ENCODE assay signal across 8 cellular contexts in the genomic region with DNA sequence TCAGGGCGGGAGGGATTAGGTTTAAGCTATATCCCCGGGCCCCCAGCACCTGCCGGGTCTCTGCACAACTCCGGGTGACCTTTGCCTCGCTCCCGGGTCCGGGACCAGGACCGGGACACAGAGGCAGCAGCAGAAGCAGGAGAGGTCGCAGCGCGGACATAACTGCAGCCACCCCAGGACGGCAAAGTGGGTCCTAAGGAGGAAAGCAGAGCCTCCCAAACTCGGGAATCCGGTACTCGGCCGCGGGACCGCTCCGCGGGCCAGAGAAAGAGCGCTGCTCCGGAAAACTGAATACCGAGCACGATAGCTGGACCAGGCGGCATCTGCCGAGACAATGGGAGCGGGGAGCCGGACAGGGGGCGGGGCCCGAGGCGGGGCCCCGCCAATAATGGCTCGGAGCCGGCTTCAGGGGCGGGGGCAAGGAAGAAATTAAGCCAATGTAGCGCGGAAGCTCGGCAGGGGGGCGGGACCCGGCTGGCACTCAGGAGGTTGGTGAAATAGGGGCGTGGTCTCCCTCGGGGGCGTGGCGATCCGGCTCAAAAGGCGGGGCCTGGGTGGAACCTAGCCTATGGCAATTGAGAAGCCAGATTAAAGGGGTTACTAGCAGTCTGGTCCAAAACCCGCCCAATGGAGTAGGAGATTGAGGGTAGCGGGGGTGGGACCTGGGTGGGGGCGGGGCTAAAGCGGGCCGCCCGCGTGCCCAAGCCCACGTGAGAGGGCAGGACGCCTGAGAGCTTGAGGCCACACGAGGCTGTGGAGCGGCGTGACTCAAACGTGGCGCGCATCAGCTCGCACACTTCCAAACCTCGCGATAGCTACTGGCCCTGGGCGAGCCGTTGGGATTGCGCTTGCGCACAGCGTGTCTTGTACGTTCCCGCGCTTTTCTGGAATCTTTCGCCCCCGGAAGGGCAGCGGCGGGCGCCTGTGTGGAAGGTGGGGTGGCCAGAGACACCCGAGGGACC. TPM values are rescaled to one million over a fixed set of nuclear protein-coding genes. Genes with fewer than 3 reads are reported as not detected.
A peak's percentile ranks its signal among the peaks of the same experiment; 100 is the strongest.
DNase-seq lines count a peak whose midpoint lies in the region; ATAC-seq and TF ChIP-seq lines count a peak whose summit lies in the region.

Gene GPC2, minus strand, starts transcription at position 342 of the 962 bp plus-strand sequence. Its CDS starts 182 bp downstream, at position 160.
A gene with protein sequence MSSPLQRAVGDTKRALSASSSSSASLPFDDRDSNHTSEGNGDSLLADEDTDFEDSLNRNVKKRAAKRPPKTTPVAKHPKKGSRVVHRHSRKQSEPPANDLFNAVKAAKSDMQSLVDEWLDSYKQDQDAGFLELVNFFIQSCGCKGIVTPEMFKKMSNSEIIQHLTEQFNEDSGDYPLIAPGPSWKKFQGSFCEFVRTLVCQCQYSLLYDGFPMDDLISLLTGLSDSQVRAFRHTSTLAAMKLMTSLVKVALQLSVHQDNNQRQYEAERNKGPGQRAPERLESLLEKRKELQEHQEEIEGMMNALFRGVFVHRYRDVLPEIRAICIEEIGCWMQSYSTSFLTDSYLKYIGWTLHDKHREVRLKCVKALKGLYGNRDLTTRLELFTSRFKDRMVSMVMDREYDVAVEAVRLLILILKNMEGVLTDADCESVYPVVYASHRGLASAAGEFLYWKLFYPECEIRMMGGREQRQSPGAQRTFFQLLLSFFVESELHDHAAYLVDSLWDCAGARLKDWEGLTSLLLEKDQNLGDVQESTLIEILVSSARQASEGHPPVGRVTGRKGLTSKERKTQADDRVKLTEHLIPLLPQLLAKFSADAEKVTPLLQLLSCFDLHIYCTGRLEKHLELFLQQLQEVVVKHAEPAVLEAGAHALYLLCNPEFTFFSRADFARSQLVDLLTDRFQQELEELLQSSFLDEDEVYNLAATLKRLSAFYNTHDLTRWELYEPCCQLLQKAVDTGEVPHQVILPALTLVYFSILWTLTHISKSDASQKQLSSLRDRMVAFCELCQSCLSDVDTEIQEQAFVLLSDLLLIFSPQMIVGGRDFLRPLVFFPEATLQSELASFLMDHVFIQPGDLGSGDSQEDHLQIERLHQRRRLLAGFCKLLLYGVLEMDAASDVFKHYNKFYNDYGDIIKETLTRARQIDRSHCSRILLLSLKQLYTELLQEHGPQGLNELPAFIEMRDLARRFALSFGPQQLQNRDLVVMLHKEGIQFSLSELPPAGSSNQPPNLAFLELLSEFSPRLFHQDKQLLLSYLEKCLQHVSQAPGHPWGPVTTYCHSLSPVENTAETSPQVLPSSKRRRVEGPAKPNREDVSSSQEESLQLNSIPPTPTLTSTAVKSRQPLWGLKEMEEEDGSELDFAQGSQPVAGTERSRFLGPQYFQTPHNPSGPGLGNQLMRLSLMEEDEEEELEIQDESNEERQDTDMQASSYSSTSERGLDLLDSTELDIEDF (plus strand): TSS at position 879 of the 962 bp plus-strand sequence. CDS start 2,639 bp downstream, outside the sequence.

- WGBS in stomach, 5 donors: 3 to 8% (median 4%) methylated on average over 22 to 78 of the region's 78 CpGs

- H3F3A ChIP-seq in Loucy (ENCODE audit: low read depth): no peaks in the 10 kb centered on the region
- peaks cover 11% of the 10 kb centered on the region for H3F3A ChIP-seq in neural progenitor cell (ENCODE audit: low read depth)

- peak; percentile 90 for ATAC-seq in foreskin keratinocyte

- intact Hi-C loops in stomach (cut with DNase I; ENCODE audit: low total_unique reads): no loop called here

- H3K4me1 Mint-ChIP-seq in neural progenitor cell: peaks cover 27% of the 10 kb centered on the region

- H4K20me1 ChIP-seq in Loucy (ENCODE audit: insufficient read depth, low read length, poor library complexity, severe bottlenecking): peaks cover 4% of the 10 kb centered on the region
- H4K20me1 ChIP-seq in neural progenitor cell (ENCODE audit: low read depth): peaks cover 35% of the 10 kb centered on the region

- H3K36me3 ChIP-seq in H7 (replicated peaks; ENCODE audit: control insufficient read depth, insufficient read depth, low read length): peaks cover 10% of the 10 kb centered on the region
- H3K36me3 ChIP-seq in Loucy (ENCODE audit: insufficient read depth, low read length): no peaks in the 10 kb centered on the region
- no peaks in the 10 kb centered on the region for H3K36me3 ChIP-seq in neural progenitor cell
- H3K36me3 ChIP-seq in stomach: no peaks in the 10 kb centered on the region

- H3K27ac Mint-ChIP-seq in neural progenitor cell: no peak within 1 kb of the TSS

- H3K27ac ChIP-seq in foreskin keratinocyte (no peak within 1 kb of the TSS), neural progenitor cell (no peak within 1 kb of the TSS), stomach (peak within 1 kb of the TSS in 2 of 5 donors; percentile 3 to 41)

- TF ChIP-seq CTCF in Loucy (conservative IDR thresholded peaks at IDR 0.05; ENCODE audit: low read length): no peak
- no peak for TF ChIP-seq CTCF in foreskin keratinocyte (conservative IDR thresholded peaks at IDR 0.05)
- no peak for TF ChIP-seq CTCF in neural progenitor cell (IDR thresholded peaks at IDR 0.05)
- TF ChIP-seq CTCF in stomach (IDR thresholded peaks at IDR 0.05): no peak

- H3K9me2 ChIP-seq in Loucy (replicated peaks; ENCODE audit: low read depth, low read length): no peaks in the 10 kb centered on the region

- peak within 1 kb of the TSS; percentile 94 for H3K4me2 ChIP-seq in Loucy (ENCODE audit: low read depth, low read length, poor library complexity, severe bottlenecking)
- peak within 1 kb of the TSS; percentile 87 for H3K4me2 ChIP-seq in neural progenitor cell

- H3K4me1 ChIP-seq in Loucy (ENCODE audit: insufficient read depth, low read length, poor library complexity, severe bottlenecking): peaks cover 17% of the 10 kb centered on the region
- peaks cover 3% of the 10 kb centered on the region for H3K4me1 ChIP-seq in foreskin keratinocyte
- peaks cover 7% of the 10 kb centered on the region for H3K4me1 ChIP-seq in neural progenitor cell
- H3K4me1 ChIP-seq in stomach: peaks cover 11 to 17% (median 14%) of the 10 kb centered on the region in 4 donors

- H3K4me3 ChIP-seq in H7 (ENCODE audit: insufficient read depth, low read depth, low read length) (peak within 1 kb of the TSS; percentile 95), Loucy (ENCODE audit: low read length, poor library complexity, severe bottlenecking) (peak within 1 kb of the TSS; percentile 91), neural progenitor cell (peak within 1 kb of the TSS; percentile 95), stomach (peak within 1 kb of the TSS; percentile 39 to 47 (median 44))

- H2AFZ ChIP-seq in Loucy (ENCODE audit: low read length) (peak within 1 kb of the TSS; percentile 92), neural progenitor cell (replicated peaks) (peak within 1 kb of the TSS; percentile 83)

- H3K9ac ChIP-seq in Loucy (ENCODE audit: low read depth, low read length, poor library complexity, severe bottlenecking): peak within 1 kb of the TSS; percentile 85
- peak within 1 kb of the TSS; percentile 64 for H3K9ac ChIP-seq in neural progenitor cell

- peaks cover 9% of the 10 kb centered on the region for H3K27me3 Mint-ChIP-seq in neural progenitor cell (ENCODE audit: insufficient read depth, low read depth)

- H3K9me3 Mint-ChIP-seq in neural progenitor cell: no peaks in the 10 kb centered on the region

- H3K4me3 Mint-ChIP-seq in neural progenitor cell: peak within 1 kb of the TSS; percentile 94

- TF ChIP-seq EP300 in stomach (IDR thresholded peaks at IDR 0.05): no peak

- peaks cover 15% of the 10 kb centered on the region for H3K36me3 Mint-ChIP-seq in neural progenitor cell

- H3K27me3 ChIP-seq in H7 (ENCODE audit: control insufficient read depth, insufficient read depth, low read length) (peaks cover 8% of the 10 kb centered on the region), Loucy (ENCODE audit: insufficient read depth, low read length, poor library complexity, severe bottlenecking) (no peaks in the 10 kb centered on the region), foreskin keratinocyte (no peaks in the 10 kb centered on the region), neural progenitor cell (peaks cover 17% of the 10 kb centered on the region), stomach (peaks cover 0 to 33% (median 0%) of the 10 kb centered on the region in 3 donors)

- H3K9me3 ChIP-seq in Loucy (ENCODE audit: insufficient read depth, low read depth, low read length) (no peaks in the 10 kb centered on the region), neural progenitor cell (ENCODE audit: low read depth) (no peaks in the 10 kb centered on the region), stomach (no peaks in the 10 kb centered on the region)

- peaks cover 25% of the 10 kb centered on the region for H3K79me2 ChIP-seq in Loucy (ENCODE audit: insufficient read depth, low read length)
- peaks cover 10% of the 10 kb centered on the region for H3K79me2 ChIP-seq in neural progenitor cell (ENCODE audit: low read depth)

- DNase-seq in ELR (ENCODE audit: low read depth): peak; percentile 94
- peak; percentile 99 for DNase-seq in H7
- DNase-seq in activated effector memory CD4-positive, alpha-beta T cell treated with Interleukin-2 at 50 U/mL for 16 hours: peak; percentile 93
- DNase-seq in foreskin keratinocyte: peak; percentile 84 to 93
- DNase-seq in neural progenitor cell (ENCODE audit: low spot score): peak; percentile 98
- peak; percentile 96 for DNase-seq in stomach

- TF ChIP-seq POLR2A in Raji (IDR thresholded peaks at IDR 0.05; ENCODE audit: insufficient read depth, low read depth, low read length) (peak; percentile 65), stomach (IDR thresholded peaks at IDR 0.05) (no peak)

RNA-seq across cellular contexts. Expression of gene GPC2, which starts in this region (rescaled TPM):
- total RNA-seq in H7 (2014; rRNA removed; shearing (Covaris generic)): 39.1 and 65.8 TPM in 2 replicates
- total RNA-seq in foreskin keratinocyte: 1.4 TPM in 2 replicates
- polyA plus RNA-seq in foreskin keratinocyte: 1.2 and 1.5 TPM in 2 replicates
- 17.0 and 61.0 TPM in 2 replicates for total RNA-seq in neural progenitor cell (ENCODE audit: low replicate concordance)
- 1 to 10 TPM in 3 of 5 donors, under 1 TPM in 1, not detected in 1; 0.92 to 4.9 (median 2.6) TPM for total RNA-seq in stomach
- polyA plus RNA-seq in stomach: under 1 TPM in 2 of 3 donors, not detected in 1; 0.12 to 0.48 TPM

RNA-seq across cellular contexts. Expression of the second gene that starts in this region (rescaled TPM):
- 2.4 and 10.3 TPM in 2 replicates for total RNA-seq in H7 (2014; rRNA removed; shearing (Covaris generic))
- 0.32 and 0.34 TPM in 2 replicates for total RNA-seq in foreskin keratinocyte
- polyA plus RNA-seq in foreskin keratinocyte: 0.29 and 0.64 TPM in 2 replicates
- 0.58 and 1.2 TPM in 2 replicates for total RNA-seq in neural progenitor cell (ENCODE audit: low replicate concordance)
- total RNA-seq in stomach: under 1 TPM in 1 of 5 donors, not detected in 4; 0.92 TPM
- 1 to 10 TPM in 2 of 3 donors, under 1 TPM in 1; 0.50 to 8.8 (median 1.5) TPM for polyA plus RNA-seq in stomach

Comparison
In these comparisons a context has a peak if more than half of its experiments do, and no peak if none do; other contexts are left out.
1. H3K4me3 ChIP-seq: peak in every context shown above with its lines; median percentile 95 in H7; 95 in neural progenitor cell; 91 in Loucy; 44 in stomach.